8 cellular contexts compared by ENCODE assay signal in the genomic region with DNA sequence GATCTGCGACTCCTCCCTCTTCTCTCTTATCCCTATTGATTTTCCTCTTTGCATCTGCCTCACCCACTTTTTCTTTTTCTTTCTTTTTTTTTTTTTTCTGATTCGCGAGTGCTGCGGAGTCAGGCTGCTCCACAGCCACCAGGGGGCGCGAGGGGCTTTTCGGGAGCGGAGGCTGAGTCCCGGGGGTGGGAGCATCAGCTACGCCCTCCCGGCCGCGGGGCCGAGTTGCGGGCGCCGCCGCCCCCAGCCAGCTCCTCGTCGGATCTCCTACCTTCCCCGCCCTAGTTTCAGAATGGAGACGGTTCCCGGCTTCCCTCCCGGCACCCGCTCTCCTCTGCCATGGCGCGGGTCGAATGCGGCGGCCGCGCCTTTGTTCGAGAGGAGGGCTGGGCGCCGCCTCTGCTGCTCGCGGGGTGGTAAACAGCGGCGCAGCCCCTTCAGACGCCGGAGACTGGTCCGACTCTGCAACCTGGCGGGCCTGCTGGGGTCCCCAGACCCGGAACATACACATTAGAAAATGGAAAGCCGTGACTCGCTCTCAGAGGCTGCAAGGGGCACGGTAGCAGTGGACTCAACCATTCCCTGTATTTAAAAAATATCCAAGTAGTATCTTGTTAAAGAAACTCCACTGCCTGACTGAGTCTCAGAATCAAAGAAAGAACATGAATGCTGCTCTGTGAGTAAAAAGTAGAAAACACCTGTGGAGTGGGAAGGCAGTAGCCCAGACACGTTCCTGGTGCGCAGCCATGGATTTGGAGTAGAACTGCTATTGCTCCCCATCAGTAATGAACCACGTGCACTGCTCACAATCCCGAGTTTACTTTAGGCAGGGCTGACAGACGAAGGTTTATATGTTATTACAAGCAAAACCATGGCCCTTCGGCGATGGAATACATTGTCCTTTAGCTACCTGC. TPM values are rescaled to one million over a fixed set of nuclear protein-coding genes. Genes with fewer than 3 reads are reported as not detected.
DNase-seq lines count a peak whose midpoint lies in the region; ATAC-seq and TF ChIP-seq lines count a peak whose summit lies in the region.

No MANE protein-coding gene starts in this region.

- no peaks in the 10 kb centered on the region for H3K36me3 Mint-ChIP-seq in T-helper 17 cell (ENCODE audit: low read depth)

- H3K36me3 ChIP-seq in ascending aorta, result no peaks in the 10 kb centered on the region
- no peaks in the 10 kb centered on the region for H3K36me3 ChIP-seq in rectal smooth muscle tissue (ENCODE audit: control insufficient read depth, insufficient read depth, low read length)
- no peaks in the 10 kb centered on the region for H3K36me3 ChIP-seq in vagina

- ATAC-seq in HG02763 (IDR thresholded peaks at IDR 0.05; ENCODE audit: unreplicated experiment) (peak; percentile 84), T-helper 17 cell (peak; percentile 86)

- TF ChIP-seq POLR2A in vagina (IDR thresholded peaks at IDR 0.05), result peak in 1 of 2 donors; percentile 22

- H3K4me3 Mint-ChIP-seq in T-helper 17 cell, result peak overlapping the region; percentile 95

- H3K27me3 ChIP-seq in ascending aorta, result no peaks in the 10 kb centered on the region
- H3K27me3 ChIP-seq in rectal smooth muscle tissue (ENCODE audit: control insufficient read depth, insufficient read depth, low read length), result no peaks in the 10 kb centered on the region
- no peaks in the 10 kb centered on the region for H3K27me3 ChIP-seq in vagina

- no peaks in the 10 kb centered on the region for H3K9me3 ChIP-seq in T-helper 17 cell (ENCODE audit: control insufficient read depth, low read length, poor library complexity, severe bottlenecking)
- no peaks in the 10 kb centered on the region for H3K9me3 ChIP-seq in ascending aorta
- H3K9me3 ChIP-seq in vagina, result no peaks in the 10 kb centered on the region

- H3K27ac ChIP-seq in ascending aorta (peak overlapping the region; percentile 92 to 96), rectal smooth muscle tissue (ENCODE audit: low read depth, low read length) (peak overlapping the region; percentile 96), vagina (peak overlapping the region; percentile 91)

- intact Hi-C loops in ascending aorta (cut with DNase I) (loop anchor here (1.0 to 5.0 kb wide), 8 partner anchors 31 to 222 kb away; no protein-coding TSS in a partner anchor), vagina (cut with DNase I) (loop anchor here (2.0 to 5.0 kb wide), 3 partner anchors 52 to 123 kb away; no protein-coding TSS in a partner anchor)

- no peak overlapping the region for H3K27ac Mint-ChIP-seq in T-helper 17 cell

- H3K4me1 ChIP-seq in ascending aorta, result peaks cover 0 to 26% of the 10 kb centered on the region in 2 donors
- H3K4me1 ChIP-seq in rectal smooth muscle tissue (ENCODE audit: control insufficient read depth, insufficient read depth, low read length), result peaks cover 32% of the 10 kb centered on the region
- peaks cover 30% of the 10 kb centered on the region for H3K4me1 ChIP-seq in vagina

- H3K27me3 Mint-ChIP-seq in T-helper 17 cell, result peaks cover 88% of the 10 kb centered on the region

- peaks cover 9% of the 10 kb centered on the region for H3K4me1 Mint-ChIP-seq in T-helper 17 cell

- peak overlapping the region; percentile 63 for H3K4me3 ChIP-seq in GM12875 (ENCODE audit: low read depth, low read length)
- H3K4me3 ChIP-seq in ascending aorta, result peak overlapping the region; percentile 75 to 87
- H3K4me3 ChIP-seq in rectal smooth muscle tissue (ENCODE audit: low read length), result peak overlapping the region; percentile 73
- peak overlapping the region; percentile 69 to 78 for H3K4me3 ChIP-seq in vagina

- H3K9ac ChIP-seq in rectal smooth muscle tissue (ENCODE audit: low read length), result peak overlapping the region; percentile 65

- TF ChIP-seq CTCF in GM12875 (IDR thresholded peaks at IDR 0.05; ENCODE audit: borderline replicate concordance, insufficient read depth, low read depth, low read length), result peak; percentile 83
- TF ChIP-seq CTCF in ascending aorta (IDR thresholded peaks at IDR 0.05), result peak; percentile 90 to 96 (median 96)
- TF ChIP-seq CTCF in vagina (IDR thresholded peaks at IDR 0.05), result peak; percentile 34 to 89 (median 61)

- DNase-seq in NCI-H128 (lab: John Stamatoyannopoulos, UW; ENCODE audit: unreplicated experiment) (peak; percentile 83), T-helper 17 cell (peak; percentile 41 to 63 (median 58)), ascending aorta (ENCODE audit: low spot score in 2 of 2) (peak in 1 of 2 donors; percentile 93), hepatic stellate cell (ENCODE audit: low spot score) (peak; percentile 88), vagina (ENCODE audit: extremely low spot score in 2 of 2) (no peak)

RNA-seq across cellular contexts. Expression of a gene that starts 55.7 kb away (rescaled TPM):
- total RNA-seq in T-helper 17 cell (not detected), ascending aorta (110 TPM), vagina (68.5 TPM)

Comparison
In these comparisons a context has a peak if more than half of its experiments do, and no peak if none do; other contexts are left out.
1. DNase-seq: peak in NCI-H128 (single experiment), T-helper 17 cell (3 of 3) and hepatic stellate cell (single experiment); none in vagina (0 of 2).
2. RNA of a gene that starts 55.7 kb away (total RNA-seq): 110 TPM in ascending aorta (single experiment) and 68.5 TPM in vagina (single experiment); not detected in T-helper 17 cell; every median in the first group is over 10 times any median in the second.
3. Peak in every context shown above with its lines, with median percentiles within 50 percentile points of each other: H3K4me3 ChIP-seq, CTCF ChIP-seq and H3K27ac ChIP-seq.